ENCODE assay signal across 8 cellular contexts in genomic region chr11:76700177-76701100, GRCh38. TPM values are rescaled to one million over a fixed set of nuclear protein-coding genes. Genes with fewer than 3 reads are reported as not detected.
DNase-seq lines count a peak whose midpoint lies in the region; ATAC-seq and TF ChIP-seq lines count a peak whose summit lies in the region.

No MANE protein-coding gene starts in this region.

- no peaks in the 10 kb centered on the region for H4K20me1 ChIP-seq in GM23338 (replicated peaks; ENCODE audit: insufficient read depth)

- ATAC-seq in GM23338 (no peak), SK-N-SH treated with all-trans-retinoic acid at 6 μM for 48 hours (peak; percentile 86), HG03045 (IDR thresholded peaks at IDR 0.05; ENCODE audit: unreplicated experiment) (no peak)

- peaks cover 35% of the 10 kb centered on the region for H3K4me1 Mint-ChIP-seq in GM23338

- peak overlapping the region; percentile 81; the same call in 1 of the 2 replicates for H3K27ac Mint-ChIP-seq in GM23338

- H3K9me3 Mint-ChIP-seq in GM23338: peaks cover 13% of the 10 kb centered on the region

- no peak overlapping the region for H3K4me2 ChIP-seq in GM23338
- peak overlapping the region; percentile 65 for H3K4me2 ChIP-seq in skeletal muscle satellite cell (ENCODE audit: low read length)

- DNase-seq in GM23338 (ENCODE audit: low spot score): no peak
- peak; percentile 92 for DNase-seq in fibroblast of villous mesenchyme (ENCODE audit: low read depth)
- DNase-seq in ecto neural progenitor cell (ENCODE audit: low spot score): no peak
- no peak for DNase-seq in SKM-1 (lab: John Stamatoyannopoulos, UW; ENCODE audit: unreplicated experiment)
- DNase-seq in DMS153 treated with DMSO at 0.1 percent for 48 hours (lab: John Stamatoyannopoulos, UW; ENCODE audit: unreplicated experiment): no peak

- peaks cover 9% of the 10 kb centered on the region; the same call in 2 of the 3 replicates for H3K36me3 Mint-ChIP-seq in GM23338 (ENCODE audit: low read depth)

- peaks cover 25% of the 10 kb centered on the region for H3K4me1 ChIP-seq in GM23338 (ENCODE audit: insufficient read depth)
- peaks cover 27% of the 10 kb centered on the region for H3K4me1 ChIP-seq in skeletal muscle satellite cell (ENCODE audit: control insufficient read depth, insufficient read depth, low read length)

- H3K79me2 ChIP-seq in GM23338 (replicated peaks; ENCODE audit: insufficient read depth): no peaks in the 10 kb centered on the region

- no peaks in the 10 kb centered on the region for H3K9me3 ChIP-seq in skeletal muscle satellite cell (replicated peaks; ENCODE audit: low read length)

- no peak overlapping the region for H3K27ac ChIP-seq in GM23338 (ENCODE audit: low read depth)

- TF ChIP-seq CTCF in GM23338 (conservative IDR thresholded peaks at IDR 0.05; ENCODE audit: low read depth in 2 of 2): no peak
- no peak for TF ChIP-seq CTCF in fibroblast of villous mesenchyme (IDR thresholded peaks at IDR 0.05; ENCODE audit: insufficient read depth, low read depth, low read length)

- H3K27me3 ChIP-seq in GM23338 (ENCODE audit: insufficient read depth) (no peaks in the 10 kb centered on the region), skeletal muscle satellite cell (ENCODE audit: control insufficient read depth, insufficient read depth, low read length) (peaks cover 19% of the 10 kb centered on the region)

- H3K36me3 ChIP-seq in GM23338 (ENCODE audit: insufficient read depth): no peaks in the 10 kb centered on the region
- no peaks in the 10 kb centered on the region for H3K36me3 ChIP-seq in skeletal muscle satellite cell (ENCODE audit: insufficient read depth, low read length)

- H2AFZ ChIP-seq in GM23338: no peak overlapping the region

- no peak overlapping the region for H3K4me3 Mint-ChIP-seq in GM23338

- H3K9me2 ChIP-seq in GM23338 (ENCODE audit: insufficient read depth): peaks cover 12% of the 10 kb centered on the region

- no peak overlapping the region for H3K4me3 ChIP-seq in GM23338
- no peak overlapping the region for H3K4me3 ChIP-seq in fibroblast of villous mesenchyme (ENCODE audit: low read depth, low read length)
- H3K4me3 ChIP-seq in skeletal muscle satellite cell (ENCODE audit: low read length): no peak overlapping the region

- 0 out of 2 replicates have a peak, but pooled peaks cover 4% of the 10 kb centered on the region for H3F3A ChIP-seq in GM23338 (replicated peaks; ENCODE audit: low read depth)

- H3K27me3 Mint-ChIP-seq in GM23338 (ENCODE audit: insufficient read depth, low read depth, poor library complexity): peaks cover 13% of the 10 kb centered on the region

- no peak overlapping the region for H3K9ac ChIP-seq in skeletal muscle satellite cell (ENCODE audit: low read depth, low read length)

TF ChIP-seq in GM23338, 12 proteins besides CTCF, POLR2A, EP300 and RAD21 (continues in another document):
- TF ChIP-seq EZH2 (IDR thresholded peaks at IDR 0.05; ENCODE audit: low read depth, unreplicated experiment) (no peak), REST (IDR thresholded peaks at IDR 0.05; ENCODE audit: unreplicated experiment) (no peak), ZNF331 (CRISPR knock-in tag; IDR thresholded peaks at IDR 0.05; ENCODE audit: low read depth) (no peak), EZH2phosphoT487 (IDR thresholded peaks at IDR 0.05; ENCODE audit: unreplicated experiment) (no peak), JUNB (IDR thresholded peaks at IDR 0.05; ENCODE audit: unreplicated experiment) (no peak), POLR2AphosphoS5 (IDR thresholded peaks at IDR 0.05; ENCODE audit: low read depth) (no peak)

TF ChIP-seq in SK-N-SH treated with all-trans-retinoic acid at 6 μM for 48 hours, 23 proteins besides CTCF, POLR2A, EP300 and RAD21:
- no peak for TF ChIP-seq ZFP30 (CRISPR knock-in tag; IDR thresholded peaks at IDR 0.05)
- 0 out of 2 replicates have a peak, but pooled peaks have one; percentile 16 for TF ChIP-seq TCF4 (CRISPR knock-in tag; IDR thresholded peaks at IDR 0.05; ENCODE audit: borderline replicate concordance)
TF ChIP-seq in SK-N-SH treated with all-trans-retinoic acid at 6 μM for 48 hours: peak in this region for 1.

RNA-seq across cellular contexts. Expression of gene LRRC32, which starts 29.9 kb away (rescaled TPM):
- total RNA-seq in GM23338 (2014; rRNA removed; shearing (Covaris generic)): 0.42 and 0.89 TPM in 2 replicates
- 0.52 and 0.58 TPM in 2 replicates for polyA plus RNA-seq in GM23338 (2016; fragmentation: Nextera tagmentation; extraction: Ambion mirVana)
- 12.1 and 25.8 TPM in 2 replicates for total RNA-seq in fibroblast of villous mesenchyme
- total RNA-seq in skeletal muscle satellite cell (2012; rRNA removed): 7.9 and 11.8 TPM in 2 replicates
